12 cellular contexts compared by ENCODE assay signal in genomic region chr20:10077081-10077471, GRCh38. TPM values are rescaled to one million over a fixed set of nuclear protein-coding genes. Genes with fewer than 3 reads are reported as not detected.
A peak's percentile ranks its signal among the peaks of the same experiment; 100 is the strongest.
DNase-seq lines count a peak whose midpoint lies in the region; ATAC-seq and TF ChIP-seq lines count a peak whose summit lies in the region.
"Had no signal": no experiment of that assay in that cellular context is flagged by ENCODE, and none has a peak within 500 bp of the region (broad histone marks: within the 10 kb centered on the region; RNA-seq: fewer than 3 reads in every experiment).

No MANE protein-coding gene starts in this region.

- H3K4me1 ChIP-seq in mammary epithelial cell (ENCODE audit: insufficient read depth, low read length) (peaks cover 69% of the 10 kb centered on the region), neural progenitor cell (no peaks in the 10 kb centered on the region), tibial artery (peaks cover 0 to 16% (median 2%) of the 10 kb centered on the region in 4 donors)
- H3K4me1 ChIP-seq: psoas muscle, SJCRH30 had no signal

- intact Hi-C loops in mammary epithelial cell (cut with micrococcal nuclease): loop anchor here (5.0 kb wide), 1 partner anchor 40 kb away; no protein-coding TSS in a partner anchor
- intact Hi-C loops in tibial artery (cut with DNase I; ENCODE audit: low total_unique reads): no loop called here

- no peak for ATAC-seq in HG03039 (IDR thresholded peaks at IDR 0.05; ENCODE audit: unreplicated experiment)
- ATAC-seq: psoas muscle had no signal

- CTCF ChIA-PET in mammary epithelial cell (lab: Charles Lee; ENCODE audit: low non-redundant PET): no interaction called here

- dilution Hi-C loops in mammary epithelial cell (cut with HindIII; ENCODE audit: low sequenced_read_pairs): no loop called here

- H3K9me3 Mint-ChIP-seq in neural progenitor cell: no peaks in the 10 kb centered on the region

- peak overlapping the region; percentile 19 for H3K4me2 ChIP-seq in mammary epithelial cell (ENCODE audit: insufficient read depth, low read depth, low read length)
- no peak overlapping the region for H3K4me2 ChIP-seq in neural progenitor cell

- H3K4me3 ChIP-seq in H7 (ENCODE audit: insufficient read depth, low read depth, low read length): no peak overlapping the region
- H3K4me3 ChIP-seq in mammary epithelial cell (replicated peaks in 1 of 3; ENCODE audit: insufficient read depth in 1 of 3, low read depth in 2 of 3, low read length in 3 of 3): no peak overlapping the region
- no peak overlapping the region for H3K4me3 ChIP-seq in neural progenitor cell
- no peak overlapping the region for H3K4me3 ChIP-seq in tibial artery
- H3K4me3 ChIP-seq: psoas muscle, SJCRH30 had no signal

- H3K36me3 Mint-ChIP-seq in neural progenitor cell: no peaks in the 10 kb centered on the region

- in situ Hi-C loops in mammary epithelial cell (cut with MboI; ENCODE audit: low sequenced_read_pairs in 2 of 2): loop anchor here in 1 of 2 donors (25.0 kb wide), 2 partner anchors 285 to 360 kb away; partner anchors contain the start of genes MKKS and SLX4IP

- WGBS in mammary epithelial cell (ENCODE audit: low coverage, missing lambda C conversion rate): 81% methylated on average over 4 of the region's 4 CpGs

- H3K27me3 Mint-ChIP-seq in neural progenitor cell (ENCODE audit: insufficient read depth, low read depth): peaks cover 2% of the 10 kb centered on the region

- TF ChIP-seq CTCF in mammary epithelial cell (conservative IDR thresholded peaks at IDR 0.05 in 1 of 2, IDR thresholded peaks at IDR 0.05 in 1 of 2; ENCODE audit: extremely low read depth in 1 of 2, insufficient read depth in 1 of 2, low read depth in 1 of 2, low read length in 2 of 2) (peak; percentile 30 to 35), neural progenitor cell (IDR thresholded peaks at IDR 0.05) (peak; percentile 70), tibial artery (IDR thresholded peaks at IDR 0.05) (no peak)

- H3K27ac ChIP-seq in mammary epithelial cell (ENCODE audit: insufficient read depth, low read depth, low read length): peak overlapping the region; percentile 8
- H3K27ac ChIP-seq in neural progenitor cell: no peak overlapping the region
- no peak overlapping the region for H3K27ac ChIP-seq in tibial artery
- H3K27ac ChIP-seq: psoas muscle, SJCRH30 had no signal

- BruUV-seq in mammary epithelial cell (replicated peaks; lab: Mats Ljungman, UMichigan): no TSS peak

- H3F3A ChIP-seq in neural progenitor cell (ENCODE audit: low read depth): no peaks in the 10 kb centered on the region

- H4K20me1 ChIP-seq in mammary epithelial cell (ENCODE audit: insufficient read depth, low read length) (no peaks in the 10 kb centered on the region), neural progenitor cell (ENCODE audit: low read depth) (no peaks in the 10 kb centered on the region)

- H3K9ac ChIP-seq in mammary epithelial cell (ENCODE audit: insufficient read depth, low read length) (no peak overlapping the region), neural progenitor cell (no peak overlapping the region)

- H3K36me3 ChIP-seq in H7 (replicated peaks; ENCODE audit: control insufficient read depth, insufficient read depth, low read length) (no peaks in the 10 kb centered on the region), mammary epithelial cell (ENCODE audit: insufficient read depth, low read length) (no peaks in the 10 kb centered on the region), neural progenitor cell (no peaks in the 10 kb centered on the region), tibial artery (no peaks in the 10 kb centered on the region)
- H3K36me3 ChIP-seq: SJCRH30 had no signal

- H3K27me3 ChIP-seq in H7 (ENCODE audit: control insufficient read depth, insufficient read depth, low read length): no peaks in the 10 kb centered on the region
- H3K27me3 ChIP-seq in mammary epithelial cell (ENCODE audit: insufficient read depth, low read length): no peaks in the 10 kb centered on the region
- no peaks in the 10 kb centered on the region for H3K27me3 ChIP-seq in neural progenitor cell
- no peaks in the 10 kb centered on the region for H3K27me3 ChIP-seq in tibial artery
- H3K27me3 ChIP-seq: SJCRH30 had no signal

- no peaks in the 10 kb centered on the region for H3K4me1 Mint-ChIP-seq in neural progenitor cell

- H3K79me2 ChIP-seq in mammary epithelial cell (ENCODE audit: insufficient read depth, low read length): no peaks in the 10 kb centered on the region
- H3K79me2 ChIP-seq in neural progenitor cell (ENCODE audit: low read depth): no peaks in the 10 kb centered on the region

- H3K9me3 ChIP-seq in mammary epithelial cell (replicated peaks; ENCODE audit: insufficient read depth, low read length) (no peaks in the 10 kb centered on the region), neural progenitor cell (ENCODE audit: low read depth) (no peaks in the 10 kb centered on the region), tibial artery (no peaks in the 10 kb centered on the region)
- H3K9me3 ChIP-seq: psoas muscle, SJCRH30 had no signal

- DNase-seq in NCI-H748 (lab: John Stamatoyannopoulos, UW; ENCODE audit: unreplicated experiment) (peak; percentile 34), NCI-H748 treated with DMSO at 0.1 percent for 48 hours (lab: John Stamatoyannopoulos, UW) (no peak), H7 (peak; percentile 12), mammary epithelial cell (no peak), neural progenitor cell (ENCODE audit: low spot score) (peak; percentile 36), tibial artery (no peak), NCI-H446 treated with DMSO at 0.1 percent for 48 hours (lab: John Stamatoyannopoulos, UW) (no peak)
- DNase-seq: ACHN, caudate nucleus, psoas muscle, SJCRH30 had no signal

- no peak overlapping the region for H3K4me3 Mint-ChIP-seq in neural progenitor cell

- H2AFZ ChIP-seq in mammary epithelial cell (ENCODE audit: low read depth, low read length) (peak overlapping the region; percentile 3), neural progenitor cell (replicated peaks) (no peak overlapping the region)

- no peak overlapping the region for H3K27ac Mint-ChIP-seq in neural progenitor cell

RNA-seq across cellular contexts. Expression of gene ANKEF1, which starts 42.3 kb away (rescaled TPM):
- total RNA-seq in H7 (2014; rRNA removed; shearing (Covaris generic)): 4.9 and 5.2 TPM in 2 replicates
- total RNA-seq in mammary epithelial cell (1 to 10 TPM; 4.8 to 7.2 TPM), neural progenitor cell (ENCODE audit: low replicate concordance) (4.2 and 8.3 TPM in 2 replicates)
- 4.4 TPM for polyA plus RNA-seq in mammary epithelial cell
- 3.4 TPM for polyA minus RNA-seq in mammary epithelial cell
- total RNA-seq: SJCRH30 had no signal

Comparison
In these comparisons a context has a peak if more than half of its experiments do, and no peak if none do; other contexts are left out.
1. DNase-seq: peak in NCI-H748 (single experiment), H7 (single experiment) and neural progenitor cell (single experiment); none in NCI-H748 treated with DMSO at 0.1 percent for 48 hours (single experiment), mammary epithelial cell (single experiment), tibial artery (0 of 2) and NCI-H446 treated with DMSO at 0.1 percent for 48 hours (single experiment).
2. CTCF ChIP-seq: peak in mammary epithelial cell (2 of 2) and neural progenitor cell (single experiment); none in tibial artery (0 of 2).